Comparison of ENCODE assay signal across 8 cellular contexts in genomic region chr6:156167289-156168076, GRCh38.
DNase-seq lines count a peak whose midpoint lies in the region; ATAC-seq and TF ChIP-seq lines count a peak whose summit lies in the region.

No MANE protein-coding gene starts in this region.

- H3K4me1 ChIP-seq in lung (ENCODE audit: control insufficient read depth in 2 of 2, insufficient read depth in 2 of 2, low read length in 2 of 2) = no peaks in the 10 kb centered on the region

- H3K36me3 Mint-ChIP-seq in activated T-cell treated with anti-CD3 and anti-CD28 coated beads, Interleukin-2, amount 50 U/mL, for 24 hours (ENCODE audit: low read depth) = no peaks in the 10 kb centered on the region
- no peaks in the 10 kb centered on the region for H3K36me3 Mint-ChIP-seq in chondrocyte (ENCODE audit: low read depth)

- H3K27me3 Mint-ChIP-seq in activated T-cell treated with anti-CD3 and anti-CD28 coated beads, Interleukin-2, amount 50 U/mL, for 24 hours = no peaks in the 10 kb centered on the region
- H3K27me3 Mint-ChIP-seq in chondrocyte (ENCODE audit: low read depth) = peaks cover 2% of the 10 kb centered on the region

- H3K9me3 Mint-ChIP-seq in activated T-cell treated with anti-CD3 and anti-CD28 coated beads, Interleukin-2, amount 50 U/mL, for 24 hours = no peaks in the 10 kb centered on the region
- no peaks in the 10 kb centered on the region for H3K9me3 Mint-ChIP-seq in chondrocyte (ENCODE audit: low read depth)

- no peak for DNase-seq in activated T-cell treated with anti-CD3 and anti-CD28 coated beads, Interleukin-2, amount 50 U/mL, for 24 hours
- no peak for DNase-seq in activated T-cell treated with anti-CD3 and anti-CD28 coated beads, Interleukin-2, amount 50 U/mL, for 48 hours
- no peak for DNase-seq in chondrocyte (ENCODE audit: low spot score)
- DNase-seq in lung (ENCODE audit: low spot score) = no peak
- DNase-seq in ureter (ENCODE audit: low spot score) = peak; percentile 45
- DNase-seq in cerebellar nuclear complex (lab: John Stamatoyannopoulos, UW) = no peak

- no peak overlapping the region for H3K4me3 ChIP-seq in lung

- peak; percentile 23 for ATAC-seq in lung (ENCODE audit: insufficient read depth, low FRiP score)
- no peak for ATAC-seq in HG03135 (IDR thresholded peaks at IDR 0.05; ENCODE audit: unreplicated experiment)
- ATAC-seq in GM21367 (IDR thresholded peaks at IDR 0.05; ENCODE audit: unreplicated experiment) = no peak

- WGBS in lung, 2 donors = 34 to 40% methylated on average over 11 of the region's 11 CpGs

- TF ChIP-seq CTCF in chondrocyte (IDR thresholded peaks at IDR 0.05) (no peak), lung (IDR thresholded peaks at IDR 0.05; ENCODE audit: control extremely low read depth, extremely low read depth) (no peak)

- H3K36me3 ChIP-seq in lung (ENCODE audit: control insufficient read depth in 2 of 2, insufficient read depth in 2 of 2, low read length in 2 of 2) = no peaks in the 10 kb centered on the region

- no peaks in the 10 kb centered on the region for H3K27me3 ChIP-seq in lung (ENCODE audit: control insufficient read depth, insufficient read depth)

- H3K9me3 ChIP-seq in lung (ENCODE audit: control insufficient read depth in 2 of 2, insufficient read depth in 1 of 2, low read length in 1 of 2) = no peaks in the 10 kb centered on the region

- H3K27ac Mint-ChIP-seq in activated T-cell treated with anti-CD3 and anti-CD28 coated beads, Interleukin-2, amount 50 U/mL, for 24 hours = peak overlapping the region; percentile 85
- H3K27ac Mint-ChIP-seq in chondrocyte (ENCODE audit: unreplicated experiment) = no peak overlapping the region

- peak overlapping the region in 1 of 2 donors; percentile 11 for H3K27ac ChIP-seq in lung (ENCODE audit: low read depth in 1 of 2, low read length in 1 of 2)

- H3K4me1 Mint-ChIP-seq in activated T-cell treated with anti-CD3 and anti-CD28 coated beads, Interleukin-2, amount 50 U/mL, for 24 hours (ENCODE audit: low read depth) = peaks cover 50% of the 10 kb centered on the region
- H3K4me1 Mint-ChIP-seq in chondrocyte (ENCODE audit: low read depth) = peaks cover 12% of the 10 kb centered on the region

- peak overlapping the region; percentile 67 for H3K4me3 Mint-ChIP-seq in activated T-cell treated with anti-CD3 and anti-CD28 coated beads, Interleukin-2, amount 50 U/mL, for 24 hours
- H3K4me3 Mint-ChIP-seq in chondrocyte (ENCODE audit: unreplicated experiment) = peak overlapping the region; percentile 5
